ENCODE assay signal across 9 cellular contexts in genomic region chr16:23148513-23149266, GRCh38. TPM values are rescaled to one million over a fixed set of nuclear protein-coding genes. Genes with fewer than 3 reads are reported as not detected.
DNase-seq lines count a peak whose midpoint lies in the region; ATAC-seq and TF ChIP-seq lines count a peak whose summit lies in the region.
"Had no signal": no experiment of that assay in that cellular context is flagged by ENCODE, and none has a peak within 500 bp of the region (broad histone marks: within the 10 kb centered on the region; RNA-seq: fewer than 3 reads in every experiment).

No MANE protein-coding gene starts in this region.

- H3K27ac ChIP-seq in CD4-positive, CD25-positive, alpha-beta regulatory T cell (ENCODE audit: insufficient read depth, low read length, poor library complexity, severe bottlenecking): no peak overlapping the region
- H3K27ac ChIP-seq in SU-DHL-6 (ENCODE audit: low read depth, low read length) (no peak overlapping the region), adrenal gland (peak overlapping the region in 3 of 5 donors; percentile 64 to 91 (median 67)), right atrium auricular region (peak overlapping the region; percentile 79 to 80), rectal smooth muscle tissue (ENCODE audit: low read depth, low read length) (peak overlapping the region; percentile 69)

- peak overlapping the region; percentile 77 for H3K4me3 ChIP-seq in CD4-positive, CD25-positive, alpha-beta regulatory T cell (ENCODE audit: low read depth, low read length)
- H3K4me3 ChIP-seq in SU-DHL-6 (ENCODE audit: insufficient read depth, low read length, poor library complexity, severe bottlenecking) (peak overlapping the region; percentile 53), adrenal gland (peak overlapping the region; percentile 20 to 89 (median 55)), right atrium auricular region (peak overlapping the region; percentile 55 to 69), rectal smooth muscle tissue (ENCODE audit: low read length) (peak overlapping the region; percentile 73)

- 0 to 1% (median 0%) methylated on average over 13 to 103 of the region's 103 CpGs for WGBS in adrenal gland, 4 donors

- no peak for TF ChIP-seq POLR2A in adrenal gland (IDR thresholded peaks at IDR 0.05)

- no peaks in the 10 kb centered on the region for H3K9me2 ChIP-seq in SU-DHL-6 (replicated peaks; ENCODE audit: insufficient read depth, low read length)

- H4K20me1 ChIP-seq in SU-DHL-6 (ENCODE audit: low read depth, low read length): no peaks in the 10 kb centered on the region; the same call in 1 of the 2 replicates

- H3K4me3 Mint-ChIP-seq in CD4-positive, CD25-positive, alpha-beta regulatory T cell: peak overlapping the region; percentile 88 to 98 (median 97)

- no peaks in the 10 kb centered on the region for H3F3A ChIP-seq in SU-DHL-6 (ENCODE audit: insufficient read depth)

- no peaks in the 10 kb centered on the region for H3K36me3 Mint-ChIP-seq in CD4-positive, CD25-positive, alpha-beta regulatory T cell

- peaks cover 37% of the 10 kb centered on the region; the same call in 1 of the 2 replicates for H3K79me2 ChIP-seq in SU-DHL-6 (ENCODE audit: insufficient read depth, low read length)

- peak overlapping the region; percentile 0 for H2AFZ ChIP-seq in SU-DHL-6 (ENCODE audit: low read depth, low read length, severe bottlenecking)

- peaks cover 6 to 24% (median 18%) of the 10 kb centered on the region in 4 donors for H3K4me1 Mint-ChIP-seq in CD4-positive, CD25-positive, alpha-beta regulatory T cell

- H3K36me3 ChIP-seq in CD4-positive, CD25-positive, alpha-beta regulatory T cell (ENCODE audit: control insufficient read depth, insufficient read depth, low read length): no peaks in the 10 kb centered on the region
- H3K36me3 ChIP-seq in SU-DHL-6 (ENCODE audit: low read length) (no peaks in the 10 kb centered on the region), adrenal gland (replicated peaks in 1 of 2) (no peaks in the 10 kb centered on the region), right atrium auricular region (no peaks in the 10 kb centered on the region), rectal smooth muscle tissue (ENCODE audit: control insufficient read depth, insufficient read depth, low read length) (no peaks in the 10 kb centered on the region)

- peak; percentile 43 to 46 (median 44) for DNase-seq in CD4-positive, CD25-positive, alpha-beta regulatory T cell
- DNase-seq in adrenal gland (peak; percentile 74 to 87 (median 78)), right atrium auricular region (ENCODE audit: low spot score) (peak; percentile 78), NCI-H2107 treated with DMSO at 0.1 percent for 48 hours (lab: John Stamatoyannopoulos, UW; ENCODE audit: unreplicated experiment) (no peak)

- H3K9ac ChIP-seq in SU-DHL-6 (ENCODE audit: low read length) (peak overlapping the region; percentile 62), rectal smooth muscle tissue (ENCODE audit: low read length) (no peak overlapping the region)

- H3K27ac Mint-ChIP-seq in CD4-positive, CD25-positive, alpha-beta regulatory T cell: peak overlapping the region; percentile 7 to 91 (median 78)

- H3K4me2 ChIP-seq in SU-DHL-6 (ENCODE audit: low read depth, low read length, poor library complexity, severe bottlenecking): peak overlapping the region; percentile 62

- H3K27me3 ChIP-seq in CD4-positive, CD25-positive, alpha-beta regulatory T cell (ENCODE audit: control insufficient read depth, insufficient read depth, low read length): peaks cover 5% of the 10 kb centered on the region
- H3K27me3 ChIP-seq in SU-DHL-6 (ENCODE audit: low read length) (no peaks in the 10 kb centered on the region), adrenal gland (no peaks in the 10 kb centered on the region), right atrium auricular region (no peaks in the 10 kb centered on the region), rectal smooth muscle tissue (ENCODE audit: control insufficient read depth, insufficient read depth, low read length) (no peaks in the 10 kb centered on the region)

- peaks cover 0 to 2% (median 0%) of the 10 kb centered on the region in 7 donors for H3K9me3 Mint-ChIP-seq in CD4-positive, CD25-positive, alpha-beta regulatory T cell

- H3K9me3 ChIP-seq in CD4-positive, CD25-positive, alpha-beta regulatory T cell (ENCODE audit: control insufficient read depth in 2 of 2, low read length in 2 of 2): no peaks in the 10 kb centered on the region
- H3K9me3 ChIP-seq in SU-DHL-6 (ENCODE audit: insufficient read depth, low read length) (no peaks in the 10 kb centered on the region), adrenal gland (replicated peaks in 1 of 3) (no peaks in the 10 kb centered on the region), right atrium auricular region (no peaks in the 10 kb centered on the region)

- no peaks in the 10 kb centered on the region for H3K27me3 Mint-ChIP-seq in CD4-positive, CD25-positive, alpha-beta regulatory T cell

- ATAC-seq in CD4-positive, CD25-positive, alpha-beta regulatory T cell (ENCODE audit: low read depth in 2 of 2): peak; percentile 27 to 28
- ATAC-seq in GM19463 (IDR thresholded peaks at IDR 0.05; ENCODE audit: unreplicated experiment) (peak; percentile 26), HG03558 (IDR thresholded peaks at IDR 0.05; ENCODE audit: extremely low read depth, unreplicated experiment) (peak; percentile 8)

- intact Hi-C loops in adrenal gland (cut with DNase I): loop anchor here in 1 of 2 donors (10.0 kb wide), 1 partner anchor 64 kb away; no protein-coding TSS in a partner anchor

- no peak for TF ChIP-seq CTCF in SU-DHL-6 (IDR thresholded peaks at IDR 0.05; ENCODE audit: insufficient read depth, low read length, poor library complexity, severe bottlenecking)
- no peak for TF ChIP-seq CTCF in adrenal gland (IDR thresholded peaks at IDR 0.05)
- TF ChIP-seq CTCF in right atrium auricular region (IDR thresholded peaks at IDR 0.05): no peak

- H3K4me1 ChIP-seq in CD4-positive, CD25-positive, alpha-beta regulatory T cell (ENCODE audit: control insufficient read depth, insufficient read depth, low read length, poor library complexity, severe bottlenecking): peaks cover 10% of the 10 kb centered on the region
- H3K4me1 ChIP-seq in adrenal gland (replicated peaks in 1 of 2) (peaks cover 15 to 31% of the 10 kb centered on the region in 2 donors), right atrium auricular region (peaks cover 0 to 54% of the 10 kb centered on the region in 2 donors), rectal smooth muscle tissue (ENCODE audit: control insufficient read depth, insufficient read depth, low read length) (peaks cover 4% of the 10 kb centered on the region)

RNA-seq across cellular contexts. Expression of gene USP31, which starts 0.6 kb away (rescaled TPM):
- total RNA-seq in CD4-positive, CD25-positive, alpha-beta regulatory T cell: 4.2 TPM
- polyA plus RNA-seq in CD4-positive, CD25-positive, alpha-beta regulatory T cell: under 1 TPM; 0.13 to 0.49 (median 0.28) TPM
- total RNA-seq in adrenal gland: 10 to 100 TPM in 3 of 8 donors, 1 to 10 TPM in 5; 7.3 to 19.3 (median 9.5) TPM
- 1 to 10 TPM; 2.5 to 6.6 (median 4.8) TPM for polyA plus RNA-seq in adrenal gland
- 10 to 100 TPM; 19.7 to 29.0 TPM for total RNA-seq in right atrium auricular region

RNA-seq across cellular contexts. Expression of gene SCNN1G, which starts 33.9 kb away (rescaled TPM):
- not detected for total RNA-seq in CD4-positive, CD25-positive, alpha-beta regulatory T cell
- polyA plus RNA-seq in CD4-positive, CD25-positive, alpha-beta regulatory T cell: not detected
- under 1 TPM in 1 of 8 donors, not detected in 7; 0.11 TPM for total RNA-seq in adrenal gland
- under 1 TPM in 2 of 3 donors, not detected in 1; 0.07 to 0.08 TPM for polyA plus RNA-seq in adrenal gland
- total RNA-seq in right atrium auricular region: not detected
- total RNA-seq: T-helper 1 cell treated with Interleukin-12 subunit alpha and Interleukin-12 subunit beta and Interleukin-4 antibody, amounts not matched to agents 30 ng/mL and 1 ng/mL, for 36 hours had no signal

Comparison
In these comparisons a context has a peak if more than half of its experiments do, and no peak if none do; other contexts are left out.
1. H3K27ac ChIP-seq: peak in adrenal gland (3 of 5), right atrium auricular region (2 of 2) and rectal smooth muscle tissue (single experiment); none in CD4-positive, CD25-positive, alpha-beta regulatory T cell (single experiment) and SU-DHL-6 (single experiment).
2. Peak in every context shown above with its lines, with median percentiles within 50 percentile points of each other: ATAC-seq and H3K4me3 ChIP-seq.